ENCODE assay signal across 17 cellular contexts in genomic region chr13:97330448-97330847, GRCh38.
DNase-seq lines count a peak whose midpoint lies in the region; ATAC-seq and TF ChIP-seq lines count a peak whose summit lies in the region.
"Had no signal": no experiment of that assay in that cellular context is flagged by ENCODE, and none has a peak within 500 bp of the region (broad histone marks: within the 10 kb centered on the region; RNA-seq: fewer than 3 reads in every experiment).

No MANE protein-coding gene starts in this region.

- H3K9me3 Mint-ChIP-seq in chondrocyte (ENCODE audit: low read depth) = no peaks in the 10 kb centered on the region
- H3K9me3 Mint-ChIP-seq in nephron progenitor cell = no peaks in the 10 kb centered on the region
- H3K9me3 Mint-ChIP-seq: GM23338, HFFc6 had no signal

- H3K27ac Mint-ChIP-seq in chondrocyte (ENCODE audit: unreplicated experiment) = peak overlapping the region; percentile 60
- H3K27ac Mint-ChIP-seq in nephron progenitor cell = peak overlapping the region; percentile 12
- H3K27ac Mint-ChIP-seq: GM23338 had no signal

- no peak for ATAC-seq in foreskin keratinocyte
- ATAC-seq: GM23338 had no signal

- H3K4me3 Mint-ChIP-seq in chondrocyte (ENCODE audit: unreplicated experiment) (no peak overlapping the region), nephron progenitor cell (no peak overlapping the region)
- H3K4me3 Mint-ChIP-seq: CD4-positive, alpha-beta memory T cell; GM23338; HFFc6 had no signal

- H3K4me1 Mint-ChIP-seq in chondrocyte (ENCODE audit: low read depth) = peaks cover 52% of the 10 kb centered on the region
- peaks cover 25% of the 10 kb centered on the region for H3K4me1 Mint-ChIP-seq in nephron progenitor cell

- H3K4me1 ChIP-seq in rectal smooth muscle tissue (ENCODE audit: control insufficient read depth, insufficient read depth, low read length) (peaks cover 34% of the 10 kb centered on the region), foreskin keratinocyte (peaks cover 11% of the 10 kb centered on the region)

- H3K4me3 ChIP-seq in rectal smooth muscle tissue (ENCODE audit: low read length) = no peak overlapping the region
- H3K4me3 ChIP-seq: GM23338, HAP-1 had no signal

- DNase-seq in chondrocyte (ENCODE audit: low spot score) (no peak), nephron progenitor cell (no peak), foreskin keratinocyte (no peak), NCI-H1092 (lab: John Stamatoyannopoulos, UW) (no peak), germinal center (ENCODE audit: low spot score) (no peak), NCI-H2107 treated with DMSO at 0.1 percent for 48 hours (lab: John Stamatoyannopoulos, UW; ENCODE audit: unreplicated experiment) (no peak)
- DNase-seq: C1 segment of cervical spinal cord; Calu3; CD4-positive, alpha-beta memory T cell; COR-L47; DMS53; DMS79 treated with DMSO at 0.1 percent for 48 hours; GF-D8; HFFc6 had no signal

- no peak overlapping the region for H3K9ac ChIP-seq in rectal smooth muscle tissue (ENCODE audit: low read length)

- no peaks in the 10 kb centered on the region for H3K27me3 ChIP-seq in rectal smooth muscle tissue (ENCODE audit: control insufficient read depth, insufficient read depth, low read length)
- no peaks in the 10 kb centered on the region for H3K27me3 ChIP-seq in foreskin keratinocyte

- no peaks in the 10 kb centered on the region for H3K36me3 ChIP-seq in rectal smooth muscle tissue (ENCODE audit: control insufficient read depth, insufficient read depth, low read length)
- H3K36me3 ChIP-seq: HAP-1 had no signal

- H3K27me3 Mint-ChIP-seq in chondrocyte (ENCODE audit: low read depth) (no peaks in the 10 kb centered on the region), nephron progenitor cell (ENCODE audit: low read depth, poor library complexity) (no peaks in the 10 kb centered on the region)
- H3K27me3 Mint-ChIP-seq: CD4-positive, alpha-beta memory T cell had no signal

- TF ChIP-seq CTCF in chondrocyte (IDR thresholded peaks at IDR 0.05) = no peak
- no peak for TF ChIP-seq CTCF in nephron progenitor cell (IDR thresholded peaks at IDR 0.05)
- no peak for TF ChIP-seq CTCF in foreskin keratinocyte (conservative IDR thresholded peaks at IDR 0.05)

- peaks cover 2% of the 10 kb centered on the region for H3K36me3 Mint-ChIP-seq in chondrocyte (ENCODE audit: low read depth)
- H3K36me3 Mint-ChIP-seq in nephron progenitor cell (ENCODE audit: low read depth) = peaks cover 5% of the 10 kb centered on the region

- H3K27ac ChIP-seq in rectal smooth muscle tissue (ENCODE audit: low read depth, low read length) = peak overlapping the region; percentile 52
- H3K27ac ChIP-seq in foreskin keratinocyte = no peak overlapping the region
